1 cellular context compared by ENCODE assay signal in the genomic region with DNA sequence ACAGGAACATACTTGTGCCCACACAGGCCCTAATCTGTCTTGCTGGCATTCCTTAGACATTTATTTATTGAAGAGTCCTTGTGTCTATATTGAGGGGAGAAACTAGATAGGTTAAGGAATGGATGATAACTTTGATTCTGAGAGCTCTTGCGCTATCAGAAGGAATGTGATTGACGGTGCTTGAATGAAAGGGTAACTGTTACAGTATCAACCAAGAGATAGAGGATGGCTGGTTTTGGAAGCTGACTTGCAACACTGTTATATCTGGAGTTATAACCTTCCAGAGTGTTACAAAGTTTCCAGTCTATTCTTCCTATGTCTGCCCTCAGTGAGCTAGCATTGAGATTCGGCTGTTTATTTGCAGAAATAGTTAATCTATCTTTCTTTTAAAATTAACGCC.
TF ChIP-seq lines count a peak whose summit lies in the region.

No MANE protein-coding gene starts in this region.

TF ChIP-seq in HepG2, 621 proteins besides CTCF, POLR2A, EP300 and RAD21:
- TF ChIP-seq ZNF17 (CRISPR knock-in tag; IDR thresholded peaks at IDR 0.05) (0 out of 2 replicates have a peak, but pooled peaks have one; percentile 29), ZNF143 (CRISPR knock-in tag; IDR thresholded peaks at IDR 0.05) (no peak), FOXK2 (IDR thresholded peaks at IDR 0.05) (no peak)
- TF ChIP-seq, protein P1, sequence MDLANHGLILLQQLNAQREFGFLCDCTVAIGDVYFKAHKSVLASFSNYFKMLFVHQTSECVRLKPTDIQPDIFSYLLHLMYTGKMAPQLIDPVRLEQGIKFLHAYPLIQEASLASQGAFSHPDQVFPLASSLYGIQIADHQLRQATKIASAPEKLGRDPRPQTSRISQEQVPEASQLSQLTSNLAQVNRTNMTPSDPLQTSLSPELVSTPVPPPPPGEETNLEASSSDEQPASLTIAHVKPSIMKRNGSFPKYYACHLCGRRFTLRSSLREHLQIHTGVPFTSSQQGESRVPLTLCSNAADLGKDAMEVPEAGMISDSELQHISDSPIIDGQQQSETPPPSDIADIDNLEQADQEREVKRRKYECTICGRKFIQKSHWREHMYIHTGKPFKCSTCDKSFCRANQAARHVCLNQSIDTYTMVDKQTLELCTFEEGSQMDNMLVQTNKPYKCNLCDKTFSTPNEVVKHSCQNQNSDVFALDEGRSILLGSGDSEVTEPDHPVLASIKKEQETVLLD (CRISPR knock-in tag; IDR thresholded peaks at IDR 0.05; ENCODE audit: low read depth), result no peak
